In the genomic region with DNA sequence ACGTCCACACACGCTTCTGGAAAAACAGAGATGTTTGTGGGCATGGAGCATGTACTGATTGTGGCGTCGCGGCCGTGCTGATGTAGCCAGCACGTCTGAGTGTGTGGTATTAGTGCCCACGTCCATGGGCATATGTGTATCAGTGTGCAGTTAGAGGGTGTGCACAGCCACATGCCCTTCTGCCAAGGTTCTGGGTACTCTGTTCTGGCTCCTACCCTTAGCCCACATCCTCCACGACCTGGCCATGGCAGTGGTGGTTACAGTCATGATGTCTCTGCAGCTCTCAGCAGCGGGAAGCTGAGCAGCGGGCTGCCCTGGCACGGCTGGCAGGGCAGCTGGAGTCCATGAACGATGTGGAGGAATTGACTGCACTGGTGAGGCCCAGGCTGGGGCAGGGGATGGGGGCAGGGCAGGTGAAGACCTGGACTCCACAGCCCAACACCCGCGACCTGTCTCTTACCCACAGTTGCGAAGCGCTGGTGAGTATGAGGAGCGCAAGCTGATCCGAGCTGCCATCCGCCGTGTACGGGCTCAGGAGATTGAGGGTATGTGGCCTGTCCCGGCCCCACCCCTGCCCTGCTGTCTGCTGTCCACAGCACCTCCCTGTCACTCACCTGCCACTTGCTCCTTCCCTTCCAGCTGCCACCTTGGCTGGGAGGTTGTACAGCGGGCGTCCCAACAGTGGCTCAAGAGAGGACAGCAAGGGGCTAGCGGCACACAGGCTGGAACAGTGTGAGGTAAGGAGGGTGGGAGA, we compare ENCODE assay signal across 2 cellular contexts.
TF ChIP-seq lines count a peak whose summit lies in the region.

No MANE protein-coding gene starts in this region.

TF ChIP-seq in SK-N-SH, 30 proteins besides CTCF, POLR2A, EP300 and RAD21 (continued from another document):
- TF ChIP-seq GATA2 (CRISPR knock-in tag; IDR thresholded peaks at IDR 0.05) (no peak), EZH2phosphoT487 (IDR thresholded peaks at IDR 0.05; ENCODE audit: borderline replicate concordance, low read depth) (no peak), TAF1 (IDR thresholded peaks at IDR 0.05; ENCODE audit: borderline replicate concordance, low read depth, low read length) (no peak), SIN3A (IDR thresholded peaks at IDR 0.05; ENCODE audit: borderline replicate concordance, low read depth, low read length) (no peak), FOSL2 (IDR thresholded peaks at IDR 0.05; ENCODE audit: borderline replicate concordance, low read depth) (no peak), NRF1 (IDR thresholded peaks at IDR 0.05; ENCODE audit: low read depth, low read length) (no peak), NFIC (IDR thresholded peaks at IDR 0.05; ENCODE audit: borderline replicate concordance) (no peak), RXRA (IDR thresholded peaks at IDR 0.05; ENCODE audit: borderline replicate concordance, low read depth) (no peak), ELF1 (IDR thresholded peaks at IDR 0.05) (no peak), TCF12 (IDR thresholded peaks at IDR 0.05) (no peak), FOXJ3 (CRISPR knock-in tag; IDR thresholded peaks at IDR 0.05) (no peak), RCOR1 (IDR thresholded peaks at IDR 0.05; ENCODE audit: low read length) (no peak), MEF2A (IDR thresholded peaks at IDR 0.05; ENCODE audit: borderline replicate concordance, low read depth) (no peak), CHD2 (IDR thresholded peaks at IDR 0.05; ENCODE audit: low read length, partially characterized antibody) (no peak)
- TF ChIP-seq, protein P1, sequence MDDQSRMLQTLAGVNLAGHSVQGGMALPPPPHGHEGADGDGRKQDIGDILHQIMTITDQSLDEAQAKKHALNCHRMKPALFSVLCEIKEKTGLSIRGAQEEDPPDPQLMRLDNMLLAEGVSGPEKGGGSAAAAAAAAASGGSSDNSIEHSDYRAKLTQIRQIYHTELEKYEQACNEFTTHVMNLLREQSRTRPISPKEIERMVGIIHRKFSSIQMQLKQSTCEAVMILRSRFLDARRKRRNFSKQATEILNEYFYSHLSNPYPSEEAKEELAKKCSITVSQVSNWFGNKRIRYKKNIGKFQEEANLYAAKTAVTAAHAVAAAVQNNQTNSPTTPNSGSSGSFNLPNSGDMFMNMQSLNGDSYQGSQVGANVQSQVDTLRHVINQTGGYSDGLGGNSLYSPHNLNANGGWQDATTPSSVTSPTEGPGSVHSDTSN (IDR thresholded peaks at IDR 0.05), result no peak
- TF ChIP-seq, protein P2, sequence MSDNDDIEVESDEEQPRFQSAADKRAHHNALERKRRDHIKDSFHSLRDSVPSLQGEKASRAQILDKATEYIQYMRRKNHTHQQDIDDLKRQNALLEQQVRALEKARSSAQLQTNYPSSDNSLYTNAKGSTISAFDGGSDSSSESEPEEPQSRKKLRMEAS (IDR thresholded peaks at IDR 0.05; ENCODE audit: low read depth), result no peak

TF ChIP-seq in SK-N-SH treated with all-trans-retinoic acid at 6 μM for 48 hours, 23 proteins besides CTCF, POLR2A, EP300 and RAD21:
- TF ChIP-seq ARNTL (CRISPR knock-in tag; IDR thresholded peaks at IDR 0.05; ENCODE audit: borderline replicate concordance, low read depth) (no peak), RARB (CRISPR knock-in tag; IDR thresholded peaks at IDR 0.05) (no peak), ZNF70 (CRISPR knock-in tag; IDR thresholded peaks at IDR 0.05) (no peak), GLIS3 (CRISPR knock-in tag; IDR thresholded peaks at IDR 0.05) (no peak), ZFP3 (CRISPR knock-in tag; IDR thresholded peaks at IDR 0.05) (no peak), PPARA (CRISPR knock-in tag; IDR thresholded peaks at IDR 0.05; ENCODE audit: borderline replicate concordance) (no peak), CSDC2 (CRISPR knock-in tag; IDR thresholded peaks at IDR 0.05) (no peak), OSR1 (CRISPR knock-in tag; IDR thresholded peaks at IDR 0.05) (no peak), ZC3H10 (CRISPR knock-in tag; IDR thresholded peaks at IDR 0.05) (no peak), ZNF8 (CRISPR knock-in tag; IDR thresholded peaks at IDR 0.05) (no peak), ZNF565 (CRISPR knock-in tag; conservative IDR thresholded peaks at IDR 0.05; ENCODE audit: low read depth) (no peak), ISL1 (CRISPR knock-in tag; IDR thresholded peaks at IDR 0.05) (no peak), BACH2 (CRISPR knock-in tag; IDR thresholded peaks at IDR 0.05; ENCODE audit: borderline replicate concordance) (no peak), ESRRG (CRISPR knock-in tag; IDR thresholded peaks at IDR 0.05) (no peak), TOX (CRISPR knock-in tag; IDR thresholded peaks at IDR 0.05; ENCODE audit: borderline replicate concordance) (no peak)
- TF ChIP-seq, protein P3, sequence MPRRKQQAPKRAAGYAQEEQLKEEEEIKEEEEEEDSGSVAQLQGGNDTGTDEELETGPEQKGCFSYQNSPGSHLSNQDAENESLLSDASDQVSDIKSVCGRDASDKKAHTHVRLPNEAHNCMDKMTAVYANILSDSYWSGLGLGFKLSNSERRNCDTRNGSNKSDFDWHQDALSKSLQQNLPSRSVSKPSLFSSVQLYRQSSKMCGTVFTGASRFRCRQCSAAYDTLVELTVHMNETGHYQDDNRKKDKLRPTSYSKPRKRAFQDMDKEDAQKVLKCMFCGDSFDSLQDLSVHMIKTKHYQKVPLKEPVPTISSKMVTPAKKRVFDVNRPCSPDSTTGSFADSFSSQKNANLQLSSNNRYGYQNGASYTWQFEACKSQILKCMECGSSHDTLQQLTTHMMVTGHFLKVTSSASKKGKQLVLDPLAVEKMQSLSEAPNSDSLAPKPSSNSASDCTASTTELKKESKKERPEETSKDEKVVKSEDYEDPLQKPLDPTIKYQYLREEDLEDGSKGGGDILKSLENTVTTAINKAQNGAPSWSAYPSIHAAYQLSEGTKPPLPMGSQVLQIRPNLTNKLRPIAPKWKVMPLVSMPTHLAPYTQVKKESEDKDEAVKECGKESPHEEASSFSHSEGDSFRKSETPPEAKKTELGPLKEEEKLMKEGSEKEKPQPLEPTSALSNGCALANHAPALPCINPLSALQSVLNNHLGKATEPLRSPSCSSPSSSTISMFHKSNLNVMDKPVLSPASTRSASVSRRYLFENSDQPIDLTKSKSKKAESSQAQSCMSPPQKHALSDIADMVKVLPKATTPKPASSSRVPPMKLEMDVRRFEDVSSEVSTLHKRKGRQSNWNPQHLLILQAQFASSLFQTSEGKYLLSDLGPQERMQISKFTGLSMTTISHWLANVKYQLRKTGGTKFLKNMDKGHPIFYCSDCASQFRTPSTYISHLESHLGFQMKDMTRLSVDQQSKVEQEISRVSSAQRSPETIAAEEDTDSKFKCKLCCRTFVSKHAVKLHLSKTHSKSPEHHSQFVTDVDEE (CRISPR knock-in tag; IDR thresholded peaks at IDR 0.05), result no peak
- TF ChIP-seq, protein P4, sequence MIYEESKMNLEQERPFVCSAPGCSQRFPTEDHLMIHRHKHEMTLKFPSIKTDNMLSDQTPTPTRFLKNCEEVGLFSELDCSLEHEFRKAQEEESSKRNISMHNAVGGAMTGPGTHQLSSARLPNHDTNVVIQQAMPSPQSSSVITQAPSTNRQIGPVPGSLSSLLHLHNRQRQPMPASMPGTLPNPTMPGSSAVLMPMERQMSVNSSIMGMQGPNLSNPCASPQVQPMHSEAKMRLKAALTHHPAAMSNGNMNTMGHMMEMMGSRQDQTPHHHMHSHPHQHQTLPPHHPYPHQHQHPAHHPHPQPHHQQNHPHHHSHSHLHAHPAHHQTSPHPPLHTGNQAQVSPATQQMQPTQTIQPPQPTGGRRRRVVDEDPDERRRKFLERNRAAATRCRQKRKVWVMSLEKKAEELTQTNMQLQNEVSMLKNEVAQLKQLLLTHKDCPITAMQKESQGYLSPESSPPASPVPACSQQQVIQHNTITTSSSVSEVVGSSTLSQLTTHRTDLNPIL (CRISPR knock-in tag; IDR thresholded peaks at IDR 0.05; ENCODE audit: low read depth), result no peak
- TF ChIP-seq, protein P5, sequence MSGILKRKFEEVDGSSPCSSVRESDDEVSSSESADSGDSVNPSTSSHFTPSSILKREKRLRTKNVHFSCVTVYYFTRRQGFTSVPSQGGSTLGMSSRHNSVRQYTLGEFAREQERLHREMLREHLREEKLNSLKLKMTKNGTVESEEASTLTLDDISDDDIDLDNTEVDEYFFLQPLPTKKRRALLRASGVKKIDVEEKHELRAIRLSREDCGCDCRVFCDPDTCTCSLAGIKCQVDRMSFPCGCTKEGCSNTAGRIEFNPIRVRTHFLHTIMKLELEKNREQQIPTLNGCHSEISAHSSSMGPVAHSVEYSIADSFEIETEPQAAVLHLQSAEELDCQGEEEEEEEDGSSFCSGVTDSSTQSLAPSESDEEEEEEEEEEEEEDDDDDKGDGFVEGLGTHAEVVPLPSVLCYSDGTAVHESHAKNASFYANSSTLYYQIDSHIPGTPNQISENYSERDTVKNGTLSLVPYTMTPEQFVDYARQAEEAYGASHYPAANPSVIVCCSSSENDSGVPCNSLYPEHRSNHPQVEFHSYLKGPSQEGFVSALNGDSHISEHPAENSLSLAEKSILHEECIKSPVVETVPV (CRISPR knock-in tag; IDR thresholded peaks at IDR 0.05), result no peak
- TF ChIP-seq, protein P6, sequence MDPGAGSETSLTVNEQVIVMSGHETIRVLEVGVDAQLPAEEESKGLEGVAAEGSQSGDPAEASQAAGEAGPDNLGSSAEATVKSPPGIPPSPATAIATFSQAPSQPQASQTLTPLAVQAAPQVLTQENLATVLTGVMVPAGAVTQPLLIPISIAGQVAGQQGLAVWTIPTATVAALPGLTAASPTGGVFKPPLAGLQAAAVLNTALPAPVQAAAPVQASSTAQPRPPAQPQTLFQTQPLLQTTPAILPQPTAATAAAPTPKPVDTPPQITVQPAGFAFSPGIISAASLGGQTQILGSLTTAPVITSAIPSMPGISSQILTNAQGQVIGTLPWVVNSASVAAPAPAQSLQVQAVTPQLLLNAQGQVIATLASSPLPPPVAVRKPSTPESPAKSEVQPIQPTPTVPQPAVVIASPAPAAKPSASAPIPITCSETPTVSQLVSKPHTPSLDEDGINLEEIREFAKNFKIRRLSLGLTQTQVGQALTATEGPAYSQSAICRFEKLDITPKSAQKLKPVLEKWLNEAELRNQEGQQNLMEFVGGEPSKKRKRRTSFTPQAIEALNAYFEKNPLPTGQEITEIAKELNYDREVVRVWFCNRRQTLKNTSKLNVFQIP (CRISPR knock-in tag; IDR thresholded peaks at IDR 0.05; ENCODE audit: borderline replicate concordance, low read depth), result no peak
